ENCODE assay signal across 11 cellular contexts in the genomic region with DNA sequence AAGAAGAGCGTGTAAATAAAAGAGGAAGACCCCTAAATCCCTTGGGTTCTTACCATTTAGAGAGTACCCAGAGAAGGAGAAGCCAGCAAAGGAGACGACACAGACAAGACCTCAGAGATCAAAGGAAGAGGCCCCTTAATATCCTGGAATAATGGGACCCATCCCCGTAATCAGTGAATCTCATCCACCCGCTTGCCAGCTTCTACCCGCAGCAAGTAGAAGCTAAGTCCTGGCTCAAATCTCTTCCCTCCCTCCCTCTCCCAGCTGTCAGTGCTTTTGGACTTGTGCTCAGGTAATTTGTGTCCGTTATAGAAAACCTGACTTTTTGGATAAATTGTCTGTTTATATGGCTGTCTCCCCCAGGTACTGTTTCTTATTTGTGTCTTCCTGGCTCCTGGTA. TPM values are rescaled to one million over a fixed set of nuclear protein-coding genes. Genes with fewer than 3 reads are reported as not detected.
DNase-seq lines count a peak whose midpoint lies in the region; ATAC-seq lines count a peak whose summit lies in the region.
"Had no signal": no experiment of that assay in that cellular context is flagged by ENCODE, and none has a peak within 500 bp of the region (broad histone marks: within the 10 kb centered on the region; RNA-seq: fewer than 3 reads in every experiment).

No MANE protein-coding gene starts in this region.

- peaks cover 0 to 1% (median 0%) of the 10 kb centered on the region in 5 donors for H3K36me3 ChIP-seq in subcutaneous abdominal adipose tissue (ENCODE audit: control insufficient read depth in 5 of 5, insufficient read depth in 5 of 5, low read length in 5 of 5)
- H3K36me3 ChIP-seq: brain microvascular endothelial cell had no signal

- H3K27ac ChIP-seq in subcutaneous abdominal adipose tissue (ENCODE audit: low read depth, low read length) = peak overlapping the region; percentile 97

- peaks cover 16 to 88% (median 79%) of the 10 kb centered on the region in 5 donors for H3K4me1 ChIP-seq in subcutaneous abdominal adipose tissue (ENCODE audit: control insufficient read depth in 5 of 5, insufficient read depth in 5 of 5, low read length in 5 of 5)

- peak overlapping the region; percentile 83 for H3K4me3 Mint-ChIP-seq in activated CD4-positive, alpha-beta T cell treated with anti-CD3 and anti-CD28 coated beads for 36 hours
- H3K4me3 Mint-ChIP-seq in activated CD4-positive, alpha-beta memory T cell treated with anti-CD3 and anti-CD28 coated beads for 36 hours = peak overlapping the region; percentile 3
- peak overlapping the region in 4 of 5 donors; percentile 38 to 95 (median 70) for H3K4me3 Mint-ChIP-seq in immature natural killer cell

- H3K9ac ChIP-seq in subcutaneous abdominal adipose tissue (ENCODE audit: low read length in 5 of 5) = peak overlapping the region in 3 of 5 donors; percentile 31 to 98 (median 89)

- peaks cover 61% of the 10 kb centered on the region for H3K4me1 Mint-ChIP-seq in activated CD4-positive, alpha-beta T cell treated with anti-CD3 and anti-CD28 coated beads for 36 hours
- H3K4me1 Mint-ChIP-seq in activated CD4-positive, alpha-beta memory T cell treated with anti-CD3 and anti-CD28 coated beads for 36 hours (ENCODE audit: low read depth) = peaks cover 63% of the 10 kb centered on the region
- peaks cover 62 to 76% of the 10 kb centered on the region in 2 donors for H3K4me1 Mint-ChIP-seq in immature natural killer cell

- intact Hi-C loops in activated CD4-positive, alpha-beta T cell treated with anti-CD3 and anti-CD28 coated beads for 36 hours (cut with DNase I, micrococcal nuclease) = loop anchor here (5.0 to 10.0 kb wide), 3 partner anchors 620 to 1185 kb away; partner anchors contain the start of genes IQCK (in 1 of the 2) and KNOP1 (in 1 of the 2)
- intact Hi-C loops in activated CD4-positive, alpha-beta memory T cell treated with anti-CD3 and anti-CD28 coated beads for 36 hours (cut with micrococcal nuclease) = loop anchor here (10.0 kb wide), 2 partner anchors 98 to 402 kb away; partner anchors contain the start of genes ERI2 and REXO5

- no peaks in the 10 kb centered on the region for H3K27me3 ChIP-seq in subcutaneous abdominal adipose tissue (ENCODE audit: control insufficient read depth in 5 of 5, insufficient read depth in 4 of 5, low read length in 5 of 5)
- H3K27me3 ChIP-seq: brain microvascular endothelial cell had no signal

- H3K9me3 ChIP-seq in subcutaneous abdominal adipose tissue (ENCODE audit: control insufficient read depth in 5 of 5, low read length in 5 of 5) = no peaks in the 10 kb centered on the region

- DNase-seq in activated CD4-positive, alpha-beta T cell treated with anti-CD3 and anti-CD28 coated beads for 36 hours = no peak
- no peak for DNase-seq in activated CD4-positive, alpha-beta T cell treated with anti-CD3 and anti-CD28 coated beads for 48 hours
- no peak for DNase-seq in activated CD4-positive, alpha-beta memory T cell treated with anti-CD3 and anti-CD28 coated beads for 36 hours
- DNase-seq in immature natural killer cell (no peak), cerebellum (ENCODE audit: low spot score) (no peak)
- DNase-seq: brain microvascular endothelial cell, hypothalamus, NCI-H226 had no signal

- CTCF ChIA-PET in activated CD4-positive, alpha-beta T cell treated with anti-CD3 and anti-CD28 coated beads for 36 hours (lab: Charles Lee) = interaction anchor here (1.1 kb wide), 1 partner anchor 194 kb away, joined by 3 read pairs; no protein-coding TSS in a partner anchor
- CTCF ChIA-PET in activated CD4-positive, alpha-beta memory T cell treated with anti-CD3 and anti-CD28 coated beads for 36 hours (lab: Charles Lee) = interaction anchor here (0.6 to 1.3 kb wide), 3 partner anchors 28 to 1398 kb away, joined by 3 read pairs; no protein-coding TSS in a partner anchor

- H3K4me3 ChIP-seq in subcutaneous abdominal adipose tissue (ENCODE audit: low read depth in 1 of 5, low read length in 5 of 5) = peak overlapping the region in 3 of 5 donors; percentile 13 to 35 (median 20)

- POLR2A ChIA-PET in activated CD4-positive, alpha-beta T cell treated with anti-CD3 and anti-CD28 coated beads for 36 hours (lab: Charles Lee) = interaction anchor here (0.9 kb wide), 1 partner anchor 28 kb away, joined by 3 read pairs; no protein-coding TSS in a partner anchor
- POLR2A ChIA-PET in activated CD4-positive, alpha-beta memory T cell treated with anti-CD3 and anti-CD28 coated beads for 36 hours (lab: Charles Lee) = interaction anchor here (1.1 to 1.8 kb wide), 2 partner anchors 28 to 36 kb away, joined by 3 to 7 read pairs; no protein-coding TSS in a partner anchor

- H3K9me3 Mint-ChIP-seq in activated CD4-positive, alpha-beta T cell treated with anti-CD3 and anti-CD28 coated beads for 36 hours (ENCODE audit: low read depth) = no peaks in the 10 kb centered on the region
- no peaks in the 10 kb centered on the region for H3K9me3 Mint-ChIP-seq in activated CD4-positive, alpha-beta memory T cell treated with anti-CD3 and anti-CD28 coated beads for 36 hours
- H3K9me3 Mint-ChIP-seq in immature natural killer cell = no peaks in the 10 kb centered on the region

- peaks cover 28% of the 10 kb centered on the region for H3K36me3 Mint-ChIP-seq in activated CD4-positive, alpha-beta T cell treated with anti-CD3 and anti-CD28 coated beads for 36 hours (ENCODE audit: low read depth)
- peaks cover 12% of the 10 kb centered on the region for H3K36me3 Mint-ChIP-seq in activated CD4-positive, alpha-beta memory T cell treated with anti-CD3 and anti-CD28 coated beads for 36 hours
- no peaks in the 10 kb centered on the region for H3K36me3 Mint-ChIP-seq in immature natural killer cell

- H3K27ac Mint-ChIP-seq in activated CD4-positive, alpha-beta T cell treated with anti-CD3 and anti-CD28 coated beads for 36 hours = peak overlapping the region; percentile 20
- peak overlapping the region; percentile 7 for H3K27ac Mint-ChIP-seq in activated CD4-positive, alpha-beta memory T cell treated with anti-CD3 and anti-CD28 coated beads for 36 hours
- H3K27ac Mint-ChIP-seq in immature natural killer cell = peak overlapping the region; percentile 97 to 99 (median 98)

- H3K27me3 Mint-ChIP-seq in activated CD4-positive, alpha-beta T cell treated with anti-CD3 and anti-CD28 coated beads for 36 hours = no peaks in the 10 kb centered on the region
- H3K27me3 Mint-ChIP-seq in activated CD4-positive, alpha-beta memory T cell treated with anti-CD3 and anti-CD28 coated beads for 36 hours = no peaks in the 10 kb centered on the region
- peaks cover 10 to 25% (median 17%) of the 10 kb centered on the region in 3 donors for H3K27me3 Mint-ChIP-seq in immature natural killer cell (ENCODE audit: low read depth in 3 of 3)

- ATAC-seq in activated CD4-positive, alpha-beta T cell treated with anti-CD3 and anti-CD28 coated beads for 36 hours = no peak
- ATAC-seq in HG02763 (IDR thresholded peaks at IDR 0.05; ENCODE audit: unreplicated experiment) (no peak), GM21825 (IDR thresholded peaks at IDR 0.05; ENCODE audit: unreplicated experiment) (no peak)

RNA-seq across cellular contexts. Expression of gene LYRM1, which starts 1.9 kb away (rescaled TPM):
- 10 to 100 TPM; 24.7 to 29.5 TPM for total RNA-seq in activated CD4-positive, alpha-beta T cell treated with anti-CD3 and anti-CD28 coated beads for 36 hours
- 10 to 100 TPM; 26.5 to 28.0 TPM for total RNA-seq in activated CD4-positive, alpha-beta memory T cell treated with anti-CD3 and anti-CD28 coated beads for 36 hours
- 10 to 100 TPM; 23.8 to 37.1 (median 36.4) TPM for polyA plus RNA-seq in immature natural killer cell
- 29.3 TPM for total RNA-seq in cerebellum

RNA-seq across cellular contexts. Expression of gene DCUN1D3, which starts 2.3 kb away (rescaled TPM):
- 1 to 10 TPM; 4.2 to 5.1 TPM for total RNA-seq in activated CD4-positive, alpha-beta T cell treated with anti-CD3 and anti-CD28 coated beads for 36 hours
- total RNA-seq in activated CD4-positive, alpha-beta memory T cell treated with anti-CD3 and anti-CD28 coated beads for 36 hours = 1 to 10 TPM; 5.9 TPM
- polyA plus RNA-seq in immature natural killer cell = 1 to 10 TPM in 1 of 3 donors, under 1 TPM in 2; 0.06 to 1.5 (median 0.74) TPM
- total RNA-seq in cerebellum = 9.7 TPM

Comparison
In these comparisons a context has a peak if more than half of its experiments do, and no peak if none do; other contexts are left out.
1. H3K27ac Mint-ChIP-seq: peak in every context shown above with its lines; median percentile 98 in immature natural killer cell; 20 in activated CD4-positive, alpha-beta T cell treated with anti-CD3 and anti-CD28 coated beads for 36 hours; 7 in activated CD4-positive, alpha-beta memory T cell treated with anti-CD3 and anti-CD28 coated beads for 36 hours.
2. H3K4me3 Mint-ChIP-seq: peak in every context shown above with its lines; median percentile 83 in activated CD4-positive, alpha-beta T cell treated with anti-CD3 and anti-CD28 coated beads for 36 hours; 70 in immature natural killer cell; 3 in activated CD4-positive, alpha-beta memory T cell treated with anti-CD3 and anti-CD28 coated beads for 36 hours.